In genomic region chr4:106315968-106316772, GRCh38 we compare ENCODE assay signal across 8 cellular contexts. TPM values are rescaled to one million over a fixed set of nuclear protein-coding genes. Genes with fewer than 3 reads are reported as not detected.
DNase-seq lines count a peak whose midpoint lies in the region; ATAC-seq and TF ChIP-seq lines count a peak whose summit lies in the region.

Gene AIMP1, plus strand, starts transcription at chr4:106316550. Its CDS starts 8,460 bp downstream, at chr4:106325010.
Gene TBCK, minus strand, starts transcription at chr4:106316209. Its CDS starts 7,249 bp downstream, at chr4:106308960.

- DNase-seq in DMS79 treated with DMSO at 0.1 percent for 48 hours (lab: John Stamatoyannopoulos, UW) (peak; percentile 75), Panc1 (ENCODE audit: low read depth, low spot score) (peak; percentile 67), esophagus squamous epithelium (lab: John Stamatoyannopoulos, UW) (peak; percentile 53)
- peak; percentile 90 to 91 for DNase-seq in activated T-cell treated with anti-CD3 and anti-CD28 coated beads, Interleukin-2, amount 50 U/mL, for 48 hours
- peak; percentile 76 to 86 for DNase-seq in stimulated activated CD8-positive, alpha-beta memory T cell treated with anti-CD3 and anti-CD28 coated beads, Interleukin-7, amount 100 ng/mL, for 4 hours (ENCODE audit: low read depth in 2 of 2)

- 0% methylated on average over 16 to 19 of the region's 44 CpGs for WGBS in esophagus squamous epithelium, 2 donors

- H3K4me3 ChIP-seq in KMS-11 (IDR thresholded peaks at IDR 0.05; ENCODE audit: insufficient read depth, low read depth, low read length) (peak within 1 kb of the TSS; percentile 54), Panc1 (ENCODE audit: low read depth in 2 of 2, low read length in 2 of 2) (peak within 1 kb of the TSS; percentile 89 to 97), esophagus squamous epithelium (peak within 1 kb of the TSS; percentile 80 to 97 (median 90)), muscle layer of duodenum (ENCODE audit: low read depth in 1 of 2, low read length in 2 of 2) (peak within 1 kb of the TSS; percentile 79 to 99)

- H3K4me2 ChIP-seq in KMS-11: peak within 1 kb of the TSS; percentile 99

- peak within 1 kb of the TSS; percentile 89 for H3K27ac ChIP-seq in KMS-11
- peak within 1 kb of the TSS; percentile 96 for H3K27ac ChIP-seq in Panc1 (ENCODE audit: low read length)
- H3K27ac ChIP-seq in esophagus squamous epithelium: peak within 1 kb of the TSS; percentile 95 to 98 (median 97)
- H3K27ac ChIP-seq in muscle layer of duodenum (ENCODE audit: low read length): peak within 1 kb of the TSS; percentile 99

- POLR2A ChIA-PET in Panc1 (lab: Charles Lee): interaction anchor here (0.7 kb wide), 3 partner anchors 29 to 1823 kb away, joined by 3 to 7 read pairs (median 4); no protein-coding TSS in a partner anchor

- peaks cover 70% of the 10 kb centered on the region for H3K79me2 ChIP-seq in KMS-11 (ENCODE audit: insufficient read depth, low read depth)

- no peak for TF ChIP-seq CTCF in KMS-11 (conservative IDR thresholded peaks at IDR 0.05; ENCODE audit: low read depth, low read length)
- TF ChIP-seq CTCF in Panc1 (IDR thresholded peaks at IDR 0.05): no peak
- TF ChIP-seq CTCF in esophagus squamous epithelium (IDR thresholded peaks at IDR 0.05): no peak

- H3K4me1 ChIP-seq in KMS-11 (ENCODE audit: low read depth, poor library complexity, severe bottlenecking) (peaks cover 30% of the 10 kb centered on the region), Panc1 (ENCODE audit: control insufficient read depth, insufficient read depth, low read length) (peaks cover 3% of the 10 kb centered on the region; the same call in 1 of the 2 replicates), esophagus squamous epithelium (peaks cover 13 to 51% (median 15%) of the 10 kb centered on the region in 3 donors), muscle layer of duodenum (ENCODE audit: control insufficient read depth in 1 of 2, insufficient read depth in 2 of 2, low read length in 2 of 2) (peaks cover 17 to 37% of the 10 kb centered on the region in 2 donors)

- H3K9me3 ChIP-seq in Panc1 (ENCODE audit: control insufficient read depth, insufficient read depth, low read depth, low read length): no peaks in the 10 kb centered on the region
- no peaks in the 10 kb centered on the region for H3K9me3 ChIP-seq in esophagus squamous epithelium
- no peaks in the 10 kb centered on the region for H3K9me3 ChIP-seq in muscle layer of duodenum (ENCODE audit: control insufficient read depth in 1 of 2, low read length in 2 of 2)

- intact Hi-C loops in Panc1 (cut with micrococcal nuclease; ENCODE audit: unreplicated experiment) (no loop called here), esophagus squamous epithelium (cut with DNase I) (no loop called here)

- peak within 1 kb of the TSS; percentile 84 for H3K9ac ChIP-seq in KMS-11

- peak in 2 of 4 donors; percentile 71 to 76 for TF ChIP-seq POLR2A in esophagus squamous epithelium (IDR thresholded peaks at IDR 0.05)

- peak within 1 kb of the TSS; percentile 81 for H2AFZ ChIP-seq in KMS-11 (ENCODE audit: low read depth)

- H3K36me3 ChIP-seq in KMS-11 (ENCODE audit: insufficient read depth) (no peaks in the 10 kb centered on the region), Panc1 (ENCODE audit: control insufficient read depth, insufficient read depth, low read length) (peaks cover 13% of the 10 kb centered on the region; the same call in 1 of the 2 replicates), esophagus squamous epithelium (peaks cover 0 to 11% (median 0%) of the 10 kb centered on the region in 3 donors), muscle layer of duodenum (ENCODE audit: control insufficient read depth in 1 of 2, insufficient read depth in 2 of 2, low read length in 2 of 2) (peaks cover 0 to 7% of the 10 kb centered on the region in 2 donors)

- CTCF ChIA-PET in Panc1 (lab: Charles Lee): no interaction called here

- no peaks in the 10 kb centered on the region for H3K27me3 ChIP-seq in KMS-11 (ENCODE audit: insufficient read depth, low read depth)
- no peaks in the 10 kb centered on the region for H3K27me3 ChIP-seq in Panc1 (ENCODE audit: control insufficient read depth, insufficient read depth, low read length)
- no peaks in the 10 kb centered on the region for H3K27me3 ChIP-seq in esophagus squamous epithelium
- H3K27me3 ChIP-seq in muscle layer of duodenum (ENCODE audit: low read depth, low read length): no peaks in the 10 kb centered on the region

- no TSS peak for BruUV-seq in Panc1 (replicated peaks; lab: Mats Ljungman, UMichigan)

- H4K20me1 ChIP-seq in KMS-11 (ENCODE audit: insufficient read depth): no peaks in the 10 kb centered on the region

- peak; percentile 81 for ATAC-seq in GM21786 (IDR thresholded peaks at IDR 0.05; ENCODE audit: unreplicated experiment)
- peak; percentile 97 for ATAC-seq in Panc1

- in situ Hi-C loops in Panc1 (cut with HindIII; ENCODE audit: low pct_unique_long_range_greater_than_20kb, low sequenced_read_pairs): no loop called here

RNA-seq across cellular contexts. Expression of gene AIMP1, which starts in this region (rescaled TPM):
- total RNA-seq in Panc1 (2021; ENCODE audit: unreplicated experiment) (45.8 TPM), esophagus squamous epithelium (10 to 100 TPM; 13.6 to 32.8 (median 27.6) TPM)
- 15.7 TPM for polyA plus RNA-seq in Panc1 (2012; ENCODE audit: insufficient read length)

RNA-seq across cellular contexts. Expression of gene TBCK, which starts in this region (rescaled TPM):
- total RNA-seq in Panc1 (2021; ENCODE audit: unreplicated experiment) (15.1 TPM), esophagus squamous epithelium (10 to 100 TPM; 14.2 to 29.8 (median 16.9) TPM)
- 6.2 TPM for polyA plus RNA-seq in Panc1 (2012; ENCODE audit: insufficient read length)

Comparison
In these comparisons a context has a peak if more than half of its experiments do, and no peak if none do; other contexts are left out.
1. Peak in every context shown above with its lines: DNase-seq, ATAC-seq, H3K4me3 ChIP-seq and H3K27ac ChIP-seq.